In genomic region chr12:22624908-22625646, GRCh38 we compare ENCODE assay signal across 8 cellular contexts. TPM values are rescaled to one million over a fixed set of nuclear protein-coding genes. Genes with fewer than 3 reads are reported as not detected.
DNase-seq lines count a peak whose midpoint lies in the region; ATAC-seq and TF ChIP-seq lines count a peak whose summit lies in the region.

Gene ETNK1, plus strand, starts transcription at chr12:22625171. Its CDS starts 260 bp downstream, at chr12:22625431.

- WGBS in prostate gland: under 1% methylated on average over 27 of the region's 67 CpGs
- under 1% methylated on average over 67 of the region's 67 CpGs for WGBS in urinary bladder

- no peaks in the 10 kb centered on the region for H3K36me3 ChIP-seq in left ventricle myocardium inferior
- no peaks in the 10 kb centered on the region for H3K36me3 ChIP-seq in prostate gland
- H3K36me3 ChIP-seq in urinary bladder (ENCODE audit: insufficient read depth): no peaks in the 10 kb centered on the region

- TF ChIP-seq POLR2A in prostate gland (IDR thresholded peaks at IDR 0.05): peak; percentile 99

- peak; percentile 84 to 96 (median 95) for DNase-seq in NCI-H1417 (lab: John Stamatoyannopoulos, UW)
- peak; percentile 91 for DNase-seq in amniotic stem cell (lab: John Stamatoyannopoulos, UW)
- peak; percentile 95 for DNase-seq in left ventricle myocardium inferior
- DNase-seq in prostate gland (ENCODE audit: low spot score): peak; percentile 97

- intact Hi-C loops in T-helper 1 cell treated with Interleukin-12 subunit alpha and Interleukin-12 subunit beta and Interleukin-4 antibody, amounts not matched to agents 30 ng/mL and 1 ng/mL, for 36 hours (cut with micrococcal nuclease): loop anchor here (1.0 to 5.0 kb wide), 7 partner anchors 42 to 1168 kb away; partner anchors contain the start of genes C2CD5, CMAS, GOLT1B and RECQL
- intact Hi-C loops in left ventricle myocardium inferior (cut with micrococcal nuclease): loop anchor here (5.0 kb wide), 1 partner anchor 83 kb away; the partner anchor contains the start of gene C2CD5
- intact Hi-C loops in prostate gland (cut with DNase I): loop anchor here (2.0 kb wide), 1 partner anchor 80 kb away; the partner anchor contains the start of gene C2CD5

- TF ChIP-seq CTCF in GM12875 (IDR thresholded peaks at IDR 0.05; ENCODE audit: borderline replicate concordance, insufficient read depth, low read depth, low read length) (no peak), left ventricle myocardium inferior (IDR thresholded peaks at IDR 0.05; ENCODE audit: borderline replicate concordance) (peak; percentile 12), prostate gland (IDR thresholded peaks at IDR 0.05) (peak in 2 of 4 experiments; percentile 7 to 15)

- H3K27ac ChIP-seq in left ventricle myocardium inferior (replicated peaks) (peak within 1 kb of the TSS; percentile 95), prostate gland (peak within 1 kb of the TSS; percentile 98 to 100), urinary bladder (ENCODE audit: low read depth) (peak within 1 kb of the TSS; percentile 98)

- H3K9me3 ChIP-seq in left ventricle myocardium inferior (replicated peaks) (no peaks in the 10 kb centered on the region), prostate gland (no peaks in the 10 kb centered on the region)

- H3K4me1 ChIP-seq in left ventricle myocardium inferior (peaks cover 57% of the 10 kb centered on the region), prostate gland (replicated peaks) (peaks cover 4% of the 10 kb centered on the region), urinary bladder (ENCODE audit: insufficient read depth) (no peaks in the 10 kb centered on the region)

- ATAC-seq in HG02759 (IDR thresholded peaks at IDR 0.05; ENCODE audit: unreplicated experiment): peak; percentile 99

- H3K4me3 ChIP-seq in GM12875 (ENCODE audit: low read depth, low read length): peak within 1 kb of the TSS; percentile 85
- peak within 1 kb of the TSS; percentile 94 for H3K4me3 ChIP-seq in left ventricle myocardium inferior
- peak within 1 kb of the TSS; percentile 86 to 97 for H3K4me3 ChIP-seq in prostate gland
- peak within 1 kb of the TSS; percentile 81 for H3K4me3 ChIP-seq in urinary bladder (ENCODE audit: low read depth, low read length)

- H3K27me3 ChIP-seq in left ventricle myocardium inferior (ENCODE audit: low read depth) (no peaks in the 10 kb centered on the region), prostate gland (replicated peaks; ENCODE audit: insufficient read depth) (no peaks in the 10 kb centered on the region)

RNA-seq across cellular contexts. Expression of gene ETNK1, which starts in this region (rescaled TPM):
- total RNA-seq in T-helper 1 cell treated with Interleukin-12 subunit alpha and Interleukin-12 subunit beta and Interleukin-4 antibody, amounts not matched to agents 30 ng/mL and 1 ng/mL, for 36 hours: 82.3 and 93.2 TPM in 2 replicates
- total RNA-seq in left ventricle myocardium inferior: 13.9 TPM
- total RNA-seq in prostate gland: 10 to 100 TPM; 48.0 to 64.2 TPM
- total RNA-seq in urinary bladder: 84.3 TPM
- 10.3 TPM for polyA plus RNA-seq in urinary bladder

Comparison
In these comparisons a context has a peak if more than half of its experiments do, and no peak if none do; other contexts are left out.
1. Peak in every context shown above with its lines: DNase-seq, ATAC-seq, H3K4me3 ChIP-seq and H3K27ac ChIP-seq.